In the genomic region with DNA sequence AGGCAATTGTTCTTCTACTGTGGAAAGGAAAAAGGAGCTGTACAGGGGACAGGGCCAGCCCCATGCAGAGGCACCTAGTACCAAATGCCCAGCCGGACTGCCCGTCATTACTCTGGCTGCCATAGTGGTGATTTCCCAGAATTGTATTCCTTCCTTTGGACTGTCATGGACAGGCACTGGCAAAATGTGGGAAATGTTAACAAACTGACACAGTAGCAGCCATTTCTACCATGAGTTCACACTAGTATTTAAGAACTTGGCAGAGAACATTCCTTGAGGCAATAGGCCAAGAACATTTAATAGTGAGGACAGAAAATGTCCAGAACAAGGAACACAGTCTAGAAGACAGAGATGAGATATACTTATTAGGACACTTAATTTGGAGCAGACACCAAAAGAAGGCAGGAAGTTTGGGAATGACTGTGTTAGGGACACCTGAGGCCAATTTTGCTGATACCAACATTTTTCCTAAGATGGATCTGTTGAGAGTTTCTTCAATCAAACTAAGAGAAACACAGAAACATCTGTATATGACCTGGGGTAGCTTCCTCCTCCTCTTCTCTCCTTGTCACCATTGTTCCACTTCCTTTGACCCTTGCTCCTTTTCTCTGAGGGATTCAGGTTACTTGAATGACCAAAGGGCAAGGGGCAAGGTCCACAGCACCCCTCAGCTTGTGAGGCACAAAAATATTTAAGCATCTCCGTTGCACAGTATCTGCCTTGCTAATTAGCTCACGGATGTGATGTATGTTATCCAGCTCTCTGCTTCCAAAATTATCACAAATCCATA, we compare ENCODE assay signal across 19 cellular contexts. TPM values are rescaled to one million over a fixed set of nuclear protein-coding genes. Genes with fewer than 3 reads are reported as not detected.
A peak's percentile ranks its signal among the peaks of the same experiment; 100 is the strongest.
DNase-seq lines count a peak whose midpoint lies in the region; ATAC-seq and TF ChIP-seq lines count a peak whose summit lies in the region.
"Had no signal": no experiment of that assay in that cellular context is flagged by ENCODE, and none has a peak within 500 bp of the region (broad histone marks: within the 10 kb centered on the region; RNA-seq: fewer than 3 reads in every experiment).

No MANE protein-coding gene starts in this region.

- TF ChIP-seq CTCF in Calu3 (IDR thresholded peaks at IDR 0.05; ENCODE audit: unreplicated experiment) (no peak), astrocyte of the spinal cord (IDR thresholded peaks at IDR 0.05; ENCODE audit: low read depth, low read length) (no peak), glutamatergic neuron (IDR thresholded peaks at IDR 0.05; ENCODE audit: partially characterized antibody, unreplicated experiment) (no peak)

- H3K4me3 Mint-ChIP-seq in Calu3 (ENCODE audit: low read depth, unreplicated experiment) (no peak overlapping the region), glutamatergic neuron (ENCODE audit: unreplicated experiment) (no peak overlapping the region)
- H3K4me3 Mint-ChIP-seq: activated CD8-positive, alpha-beta memory T cell treated with anti-CD3 and anti-CD28 coated beads, Interleukin-2, amount 10 ng/mL, durations not matched to agents 7 days and 5 days; natural killer cell treated with Interleukin-12 subunit alpha and Interleukin-12 subunit beta and Interleukin-15 and Interleukin-18, amount 100 ng/mL, for 72 hours had no signal

- CTCF ChIA-PET in Calu3 (lab: Charles Lee): no interaction called here

- in situ Hi-C loops in astrocyte of the spinal cord (cut with HindIII; ENCODE audit: low sequenced_read_pairs): no loop called here

- BruUV-seq in Calu3 (replicated peaks; lab: Mats Ljungman, UMichigan): no TSS peak

- H3K4me3 ChIP-seq in astrocyte of the spinal cord (ENCODE audit: low read depth, low read length): no peak overlapping the region
- H3K4me3 ChIP-seq in rectal smooth muscle tissue (ENCODE audit: low read length): no peak overlapping the region
- H3K4me3 ChIP-seq: lower lobe of right lung, psoas muscle had no signal

- H3K27ac Mint-ChIP-seq in Calu3 (ENCODE audit: unreplicated experiment) (peak overlapping the region; percentile 77), glutamatergic neuron (ENCODE audit: unreplicated experiment) (no peak overlapping the region)
- H3K27ac Mint-ChIP-seq: activated CD8-positive, alpha-beta memory T cell treated with anti-CD3 and anti-CD28 coated beads, Interleukin-2, amount 10 ng/mL, durations not matched to agents 7 days and 5 days; natural killer cell treated with Interleukin-12 subunit alpha and Interleukin-12 subunit beta and Interleukin-15 and Interleukin-18, amount 100 ng/mL, for 72 hours had no signal

- H3K27me3 ChIP-seq in rectal smooth muscle tissue (ENCODE audit: control insufficient read depth, insufficient read depth, low read length): no peaks in the 10 kb centered on the region

- no peaks in the 10 kb centered on the region for H3K9me3 Mint-ChIP-seq in Calu3 (ENCODE audit: low read depth, unreplicated experiment)
- H3K9me3 Mint-ChIP-seq in glutamatergic neuron (ENCODE audit: unreplicated experiment): no peaks in the 10 kb centered on the region
- H3K9me3 Mint-ChIP-seq: natural killer cell treated with Interleukin-12 subunit alpha and Interleukin-12 subunit beta and Interleukin-15 and Interleukin-18, amount 100 ng/mL, for 72 hours had no signal

- H3K36me3 Mint-ChIP-seq in Calu3 (ENCODE audit: insufficient read depth, unreplicated experiment) (peaks cover 5% of the 10 kb centered on the region), glutamatergic neuron (ENCODE audit: unreplicated experiment) (no peaks in the 10 kb centered on the region)
- H3K36me3 Mint-ChIP-seq: activated CD8-positive, alpha-beta memory T cell treated with anti-CD3 and anti-CD28 coated beads, Interleukin-2, amount 10 ng/mL, durations not matched to agents 7 days and 5 days; natural killer cell treated with Interleukin-12 subunit alpha and Interleukin-12 subunit beta and Interleukin-15 and Interleukin-18, amount 100 ng/mL, for 72 hours had no signal

- DNase-seq in Calu3 (no peak), astrocyte of the spinal cord (ENCODE audit: low read depth, low spot score) (peak; percentile 20), left ventricle myocardium superior (no peak), glutamatergic neuron (no peak), COLO668 (lab: John Stamatoyannopoulos, UW; ENCODE audit: unreplicated experiment) (no peak)
- no peak for DNase-seq in activated CD8-positive, alpha-beta memory T cell treated with anti-CD3 and anti-CD28 coated beads, Interleukin-2, amount 50 U/mL, for 4 hours
- DNase-seq: activated CD4-positive, alpha-beta T cell treated with anti-CD3 and anti-CD28 coated beads for 4 hours; activated CD8-positive, alpha-beta memory T cell treated with anti-CD3 and anti-CD28 coated beads, Interleukin-2, amount 10 ng/mL, durations not matched to agents 7 days and 5 days; activated effector memory CD4-positive, alpha-beta T cell treated with Interleukin-2 at 50 U/mL for 16 hours; amniotic stem cell; COR-L47; lower lobe of right lung; NCI-H187; NCI-H446; psoas muscle had no signal

- peaks cover 25% of the 10 kb centered on the region for H3K4me1 ChIP-seq in rectal smooth muscle tissue (ENCODE audit: control insufficient read depth, insufficient read depth, low read length)
- H3K4me1 ChIP-seq: psoas muscle had no signal

- peak overlapping the region; percentile 64 for H3K27ac ChIP-seq in rectal smooth muscle tissue (ENCODE audit: low read depth, low read length)
- H3K27ac ChIP-seq: lower lobe of right lung, psoas muscle had no signal

- no peaks in the 10 kb centered on the region for H3K36me3 ChIP-seq in rectal smooth muscle tissue (ENCODE audit: control insufficient read depth, insufficient read depth, low read length)
- H3K36me3 ChIP-seq: lower lobe of right lung had no signal

- H3K9ac ChIP-seq in rectal smooth muscle tissue (ENCODE audit: low read length): no peak overlapping the region

- ATAC-seq in left ventricle myocardium superior (peak; percentile 54), HG02840 (IDR thresholded peaks at IDR 0.05; ENCODE audit: low FRiP score, unreplicated experiment) (no peak)
- ATAC-seq: activated CD8-positive, alpha-beta memory T cell treated with anti-CD3 and anti-CD28 coated beads, Interleukin-2, amount 10 ng/mL, durations not matched to agents 7 days and 5 days; HCT116; natural killer cell treated with Interleukin-12 subunit alpha and Interleukin-12 subunit beta and Interleukin-15 and Interleukin-18, amount 100 ng/mL, for 72 hours; psoas muscle had no signal

- H3K4me1 Mint-ChIP-seq in Calu3 (ENCODE audit: low read depth, unreplicated experiment): peaks cover 88% of the 10 kb centered on the region
- peaks cover 2% of the 10 kb centered on the region for H3K4me1 Mint-ChIP-seq in glutamatergic neuron (ENCODE audit: low read depth, unreplicated experiment)
- H3K4me1 Mint-ChIP-seq: activated CD8-positive, alpha-beta memory T cell treated with anti-CD3 and anti-CD28 coated beads, Interleukin-2, amount 10 ng/mL, durations not matched to agents 7 days and 5 days had no signal

- no peaks in the 10 kb centered on the region for H3K27me3 Mint-ChIP-seq in Calu3 (ENCODE audit: unreplicated experiment)
- H3K27me3 Mint-ChIP-seq in glutamatergic neuron (ENCODE audit: unreplicated experiment): no peaks in the 10 kb centered on the region

- intact Hi-C loops in Calu3 (cut with micrococcal nuclease; ENCODE audit: unreplicated experiment): loop anchor here (10.0 kb wide), 1 partner anchor 59 kb away; no protein-coding TSS in a partner anchor
- intact Hi-C loops in left ventricle myocardium superior (cut with micrococcal nuclease): no loop called here

RNA-seq across cellular contexts. Expression of gene ADTRP, which starts 14.9 kb away (rescaled TPM):
- total RNA-seq in Calu3 (2022) (0.54 TPM in 1 of 2 replicates, not detected in the other), left ventricle myocardium superior (not detected), glutamatergic neuron (ENCODE audit: unreplicated experiment) (not detected)
- total RNA-seq: psoas muscle had no signal
